ENCODE assay signal across 27 cellular contexts in genomic region chrX:7067266-7067665, GRCh38.
"Had no signal": no experiment of that assay in that cellular context is flagged by ENCODE, and none has a peak within 500 bp of the region (broad histone marks: within the 10 kb centered on the region; RNA-seq: fewer than 3 reads in every experiment).

No MANE protein-coding gene starts in this region.

- H3K27me3 ChIP-seq: ascending aorta, breast epithelium, esophagus muscularis mucosa, gastroesophageal sphincter, heart right ventricle, hepatocyte had no signal

- DNase-seq: activated B cell treated with CpG ODN at 0.5 μM for 24 hours; activated CD4-positive, alpha-beta T cell treated with anti-CD3 and anti-CD28 coated beads for 48 hours; activated CD4-positive, alpha-beta T cell treated with anti-CD3 and anti-CD28 coated beads, Interleukin-2, amount 50 U/mL, for 1 hour; activated CD4-positive, alpha-beta T cell treated with anti-CD3 and anti-CD28 coated beads, Interleukin-2, amount 50 U/mL, for 48 hours; activated CD8-positive, alpha-beta memory T cell treated with anti-CD3 and anti-CD28 coated beads for 24 hours; activated CD8-positive, alpha-beta T cell treated with anti-CD3 and anti-CD28 coated beads for 36 hours; activated effector memory CD4-positive, alpha-beta T cell treated with Interleukin-2 at 50 U/mL for 16 hours; activated gamma-delta T cell treated with Interleukin-2 at 50 U/mL for 16 hours; activated naive CD4-positive, alpha-beta T cell treated with anti-CD3 and anti-CD28 coated beads, Interleukin-2, amount 50 U/mL, for 16 hours; activated naive CD4-positive, alpha-beta T cell treated with Interleukin-2 at 50 U/mL for 16 hours; activated naive CD8-positive, alpha-beta T cell treated with anti-CD3 and anti-CD28 coated beads, Interleukin-2, amount 50 U/mL, for 24 hours; activated T-cell treated with anti-CD3 and anti-CD28 coated beads, Interleukin-2, amount 50 U/mL, for 4 hours; cortex of kidney; dermis blood vessel endothelial cell; effector CD4-positive, alpha-beta T cell; effector memory CD8-positive, alpha-beta T cell; erythroblast; foreskin melanocyte; heart right ventricle; T-helper 17 cell; T1000; WERI-Rb-1 had no signal

- H3K79me2 ChIP-seq: hepatocyte had no signal

- H3K36me3 ChIP-seq: ascending aorta, breast epithelium, gastroesophageal sphincter, heart right ventricle had no signal

- H2AFZ ChIP-seq: hepatocyte had no signal

- H3K4me2 ChIP-seq: hepatocyte had no signal

- H3K27ac ChIP-seq: ascending aorta, breast epithelium, esophagus muscularis mucosa, gastroesophageal sphincter, heart right ventricle, hepatocyte, WERI-Rb-1 had no signal

- H3K9me3 ChIP-seq: ascending aorta, breast epithelium, esophagus muscularis mucosa, gastroesophageal sphincter, heart right ventricle had no signal

- H3K4me3 ChIP-seq: ascending aorta, breast epithelium, esophagus muscularis mucosa, gastroesophageal sphincter, heart right ventricle, hepatocyte had no signal

- H3K4me1 ChIP-seq: ascending aorta, breast epithelium, gastroesophageal sphincter, heart right ventricle had no signal
